20 cellular contexts compared by ENCODE assay signal in genomic region chr9:10173561-10173960, GRCh38.
"Had no signal": no experiment of that assay in that cellular context is flagged by ENCODE, and none has a peak within 500 bp of the region (broad histone marks: within the 10 kb centered on the region; RNA-seq: fewer than 3 reads in every experiment).

No MANE protein-coding gene starts in this region.

- H3K27me3 ChIP-seq: gastroesophageal sphincter, right lobe of liver, transverse colon, vagina had no signal

- ATAC-seq: activated T-helper 17 cell treated with anti-CD3 and anti-CD28 coated beads, Interleukin-2, amount 50 U/mL, for 72 hours; gastroesophageal sphincter; left cardiac atrium; lower lobe of right lung; psoas muscle; right lobe of liver had no signal

- H3K27me3 Mint-ChIP-seq: activated T-helper 17 cell treated with anti-CD3 and anti-CD28 coated beads, Interleukin-2, amount 50 U/mL, for 72 hours had no signal

- H3K4me3 ChIP-seq: gastroesophageal sphincter, lower lobe of right lung, psoas muscle, right lobe of liver, smooth muscle cell, transverse colon, vagina had no signal

- H3K27ac Mint-ChIP-seq: activated T-helper 17 cell treated with anti-CD3 and anti-CD28 coated beads, Interleukin-2, amount 50 U/mL, for 72 hours had no signal

- H3K9me3 ChIP-seq: gastroesophageal sphincter, lower lobe of right lung, psoas muscle, right lobe of liver, transverse colon, vagina had no signal

- H3K4me3 Mint-ChIP-seq: activated T-helper 17 cell treated with anti-CD3 and anti-CD28 coated beads, Interleukin-2, amount 50 U/mL, for 72 hours; neural crest cell had no signal

- H3K27ac ChIP-seq: gastroesophageal sphincter, lower lobe of right lung, psoas muscle, right lobe of liver, transverse colon, vagina had no signal

- H3K4me1 Mint-ChIP-seq: activated T-helper 17 cell treated with anti-CD3 and anti-CD28 coated beads, Interleukin-2, amount 50 U/mL, for 72 hours; neural crest cell had no signal

- H3K36me3 ChIP-seq: gastroesophageal sphincter, lower lobe of right lung, right lobe of liver, transverse colon, vagina had no signal

- DNase-seq: activated CD4-positive, alpha-beta T cell treated with anti-CD3 and anti-CD28 coated beads for 1 hour; activated CD4-positive, alpha-beta T cell treated with anti-CD3 and anti-CD28 coated beads, Interleukin-2, amount 50 U/mL, for 4 hours; activated naive CD4-positive, alpha-beta T cell treated with Interleukin-2 at 50 U/mL for 16 hours; activated T-cell treated with anti-CD3 and anti-CD28 coated beads for 4 hours; aorta; erythroblast; left cardiac atrium; lower lobe of right lung; psoas muscle; right lobe of liver; stimulated activated CD4-positive, alpha-beta T cell treated with anti-CD3 and anti-CD28 coated beads, Interleukin-4, amount 100 ng/mL, for 4 hours; stimulated activated CD8-positive, alpha-beta memory T cell treated with anti-CD3 and anti-CD28 coated beads, Interleukin-4, amount 100 ng/mL, for 48 hours; stimulated activated naive CD4-positive, alpha-beta T cell treated with Interleukin-2 at 50 U/mL for 16 hours; substantia nigra; transverse colon had no signal

- H3K4me1 ChIP-seq: gastroesophageal sphincter, lower lobe of right lung, psoas muscle, right lobe of liver, transverse colon, vagina had no signal
